Comparison of ENCODE assay signal across 8 cellular contexts in genomic region chr10:103969436-103969835, GRCh38. TPM values are rescaled to one million over a fixed set of nuclear protein-coding genes. Genes with fewer than 3 reads are reported as not detected.
DNase-seq lines count a peak whose midpoint lies in the region; ATAC-seq and TF ChIP-seq lines count a peak whose summit lies in the region.

No MANE protein-coding gene starts in this region.

- H3K27me3 ChIP-seq in CD8-positive, alpha-beta T cell (ENCODE audit: insufficient read depth, low read length) = no peaks in the 10 kb centered on the region
- no peaks in the 10 kb centered on the region for H3K27me3 ChIP-seq in neuron (ENCODE audit: insufficient read depth, low read length)

- no peaks in the 10 kb centered on the region for H3K36me3 ChIP-seq in CD8-positive, alpha-beta T cell (ENCODE audit: insufficient read depth, low read length)
- H3K36me3 ChIP-seq in neuron (ENCODE audit: insufficient read depth, low read length) = no peaks in the 10 kb centered on the region

- intact Hi-C loops in CD8-positive, alpha-beta T cell (cut with DNase I, micrococcal nuclease) = loop anchor here in 1 of 2 experiments (2.0 to 5.0 kb wide), 2 partner anchors 81 to 298 kb away; partner anchors contain the start of gene GSTO2

- no peak overlapping the region for H2AFZ ChIP-seq in neuron (ENCODE audit: low read depth, low read length)

- H3K4me3 Mint-ChIP-seq in CD8-positive, alpha-beta T cell = peak overlapping the region; percentile 96
- peak overlapping the region; percentile 83 to 95 for H3K4me3 Mint-ChIP-seq in effector memory CD8-positive, alpha-beta T cell

- CTCF ChIA-PET in CD8-positive, alpha-beta T cell (lab: Charles Lee) = interaction anchor here (0.5 to 1.0 kb wide), 4 partner anchors 14 to 82 kb away, joined by 3 to 4 read pairs (median 4); no protein-coding TSS in a partner anchor

- no peak for ATAC-seq in CD8-positive, alpha-beta T cell
- no peak for ATAC-seq in effector memory CD8-positive, alpha-beta T cell (replicated peaks)

- peaks cover 64% of the 10 kb centered on the region for H3K4me1 Mint-ChIP-seq in CD8-positive, alpha-beta T cell (ENCODE audit: low read depth)
- peaks cover 29 to 53% of the 10 kb centered on the region in 2 donors for H3K4me1 Mint-ChIP-seq in effector memory CD8-positive, alpha-beta T cell (ENCODE audit: low read depth in 2 of 2)

- peaks cover 23% of the 10 kb centered on the region for H3K4me1 ChIP-seq in CD8-positive, alpha-beta T cell (ENCODE audit: insufficient read depth, low read length)
- H3K4me1 ChIP-seq in neuron (ENCODE audit: insufficient read depth, low read length) = peaks cover 20% of the 10 kb centered on the region

- no peak for TF ChIP-seq CTCF in CD8-positive, alpha-beta T cell (IDR thresholded peaks at IDR 0.05)
- no peak for TF ChIP-seq CTCF in NB4 (IDR thresholded peaks at IDR 0.05; ENCODE audit: low read depth, low read length)

- H3K27ac Mint-ChIP-seq in CD8-positive, alpha-beta T cell = peak overlapping the region; percentile 66
- peak overlapping the region; percentile 47 to 92 for H3K27ac Mint-ChIP-seq in effector memory CD8-positive, alpha-beta T cell

- DNase-seq in CD8-positive, alpha-beta T cell = no peak
- DNase-seq in NB4 (ENCODE audit: low read depth) (peak; percentile 30), NCI-H128 (lab: John Stamatoyannopoulos, UW; ENCODE audit: unreplicated experiment) (no peak), NCI-H1694 (lab: John Stamatoyannopoulos, UW) (no peak), SKM-1 (lab: John Stamatoyannopoulos, UW; ENCODE audit: unreplicated experiment) (no peak), SIG-M5 treated with dmso at 0.1 percent for 504 hours (lab: John Stamatoyannopoulos, UW; ENCODE audit: unreplicated experiment) (no peak)
- DNase-seq in effector memory CD8-positive, alpha-beta T cell = no peak

- H3K36me3 Mint-ChIP-seq in CD8-positive, alpha-beta T cell = peaks cover 25% of the 10 kb centered on the region
- peaks cover 21% of the 10 kb centered on the region for H3K36me3 Mint-ChIP-seq in effector memory CD8-positive, alpha-beta T cell (ENCODE audit: insufficient read depth)

- POLR2A ChIA-PET in CD8-positive, alpha-beta T cell (lab: Charles Lee) = interaction anchor here (0.6 kb wide), 2 partner anchors 54 to 291 kb away, joined by 3 read pairs; no protein-coding TSS in a partner anchor

- no peak for TF ChIP-seq POLR2A in NB4 (IDR thresholded peaks at IDR 0.05; ENCODE audit: extremely low read depth, insufficient read length)

- no peaks in the 10 kb centered on the region for H3K27me3 Mint-ChIP-seq in CD8-positive, alpha-beta T cell (ENCODE audit: low read depth)
- no peaks in the 10 kb centered on the region for H3K27me3 Mint-ChIP-seq in effector memory CD8-positive, alpha-beta T cell

- H3K9me3 Mint-ChIP-seq in CD8-positive, alpha-beta T cell = no peaks in the 10 kb centered on the region
- H3K9me3 Mint-ChIP-seq in effector memory CD8-positive, alpha-beta T cell = no peaks in the 10 kb centered on the region

- no peak overlapping the region for H3K27ac ChIP-seq in CD8-positive, alpha-beta T cell (ENCODE audit: low read depth, low read length)

- H3K4me3 ChIP-seq in CD8-positive, alpha-beta T cell (ENCODE audit: low read depth, low read length) = peak overlapping the region; percentile 18
- H3K4me3 ChIP-seq in NB4 (ENCODE audit: low read depth, low read length) (peak overlapping the region; percentile 93), neuron (ENCODE audit: low read length) (peak overlapping the region; percentile 83)

- no peaks in the 10 kb centered on the region for H3K9me3 ChIP-seq in CD8-positive, alpha-beta T cell (ENCODE audit: low read length)
- H3K9me3 ChIP-seq in neuron (ENCODE audit: low read length) = no peaks in the 10 kb centered on the region

RNA-seq across cellular contexts. Expression of gene SLK, which starts 2.5 kb away (rescaled TPM):
- total RNA-seq in CD8-positive, alpha-beta T cell = 10 to 100 TPM; 23.8 to 24.6 TPM

RNA-seq across cellular contexts. Expression of gene STN1, which starts 51.5 kb away (rescaled TPM):
- total RNA-seq in CD8-positive, alpha-beta T cell = 10 to 100 TPM; 14.2 to 14.8 TPM

Comparison
In these comparisons a context has a peak if more than half of its experiments do, and no peak if none do; other contexts are left out.
1. H3K4me3 ChIP-seq: peak in every context shown above with its lines; median percentile 93 in NB4; 83 in neuron; 18 in CD8-positive, alpha-beta T cell.